In genomic region chr14:100211366-100211765, GRCh38 we compare ENCODE assay signal across 36 cellular contexts. TPM values are rescaled to one million over a fixed set of nuclear protein-coding genes. Genes with fewer than 3 reads are reported as not detected.
"Had no signal": no experiment of that assay in that cellular context is flagged by ENCODE, and none has a peak within 500 bp of the region (broad histone marks: within the 10 kb centered on the region; RNA-seq: fewer than 3 reads in every experiment).

No MANE protein-coding gene starts in this region.

- ATAC-seq: PC-3, Right ventricle myocardium inferior, SK-N-SH treated with all-trans-retinoic acid at 6 μM for 48 hours had no signal

- H3K27me3 Mint-ChIP-seq: activated CD4-positive, alpha-beta memory T cell treated with anti-CD3 and anti-CD28 coated beads, Interleukin-2, amount 10 ng/mL, durations not matched to agents 7 days and 5 days; activated naive CD8-positive, alpha-beta T cell treated with anti-CD3 and anti-CD28 coated beads, Interleukin-2, amount 10 ng/mL, durations not matched to agents 7 days and 5 days; activated T-cell treated with anti-CD3 and anti-CD28 coated beads, Interleukin-2, amount 50 U/mL, for 24 hours; central memory CD8-positive, alpha-beta T cell had no signal

- H3K9me3 ChIP-seq: ascending aorta, MG63, Peyer's patch had no signal

- H3K9me3 Mint-ChIP-seq: activated CD4-positive, alpha-beta memory T cell treated with anti-CD3 and anti-CD28 coated beads, Interleukin-2, amount 10 ng/mL, durations not matched to agents 7 days and 5 days; activated naive CD4-positive, alpha-beta T cell treated with anti-CD3 and anti-CD28 coated beads for 36 hours; activated naive CD8-positive, alpha-beta T cell treated with anti-CD3 and anti-CD28 coated beads, Interleukin-2, amount 10 ng/mL, durations not matched to agents 7 days and 5 days; activated T-cell treated with anti-CD3 and anti-CD28 coated beads, Interleukin-2, amount 50 U/mL, for 24 hours; activated T-helper 2 cell treated with anti-CD3 and anti-CD28 coated beads, Interferon-gamma antibody, Interleukin-2, Interleukin-4, amounts not matched to agents 10 μg/mL and 5 μg/mL and 100 μg/mL, durations not matched to agents 14 hours and 24 hours and 36 hours; central memory CD8-positive, alpha-beta T cell had no signal

- H3K4me3 ChIP-seq: ascending aorta, cardiac muscle cell, MG63, Peyer's patch had no signal

- H3K36me3 Mint-ChIP-seq: activated naive CD8-positive, alpha-beta T cell treated with anti-CD3 and anti-CD28 coated beads, Interleukin-2, amount 10 ng/mL, durations not matched to agents 7 days and 5 days had no signal

- H3K27ac ChIP-seq: ascending aorta, cardiac muscle cell, Peyer's patch, VCaP had no signal

- H3K36me3 ChIP-seq: ascending aorta, cardiac muscle cell, MG63, Peyer's patch had no signal

- H3K27me3 ChIP-seq: ascending aorta, cardiac muscle cell, MG63, Peyer's patch had no signal

- H3K27ac Mint-ChIP-seq: activated CD4-positive, alpha-beta memory T cell treated with anti-CD3 and anti-CD28 coated beads, Interleukin-2, amount 10 ng/mL, durations not matched to agents 7 days and 5 days; activated naive CD4-positive, alpha-beta T cell treated with anti-CD3 and anti-CD28 coated beads for 36 hours; activated naive CD8-positive, alpha-beta T cell treated with anti-CD3 and anti-CD28 coated beads, Interleukin-2, amount 10 ng/mL, durations not matched to agents 7 days and 5 days; activated T-helper 2 cell treated with anti-CD3 and anti-CD28 coated beads, Interferon-gamma antibody, Interleukin-2, Interleukin-4, amounts not matched to agents 10 μg/mL and 5 μg/mL and 100 μg/mL, durations not matched to agents 14 hours and 24 hours and 36 hours had no signal

- DNase-seq: activated CD4-positive, alpha-beta memory T cell treated with anti-CD3 and anti-CD28 coated beads, Interleukin-2, amount 10 ng/mL, durations not matched to agents 7 days and 5 days; activated CD4-positive, alpha-beta T cell treated with anti-CD3 and anti-CD28 coated beads for 1 hour; activated CD4-positive, alpha-beta T cell treated with anti-CD3 and anti-CD28 coated beads for 48 hours; activated CD4-positive, CD25-positive, alpha-beta regulatory T cell; activated CD8-positive, alpha-beta memory T cell treated with anti-CD3 and anti-CD28 coated beads for 24 hours; activated gamma-delta T cell; activated naive CD4-positive, alpha-beta T cell treated with anti-CD3 and anti-CD28 coated beads for 36 hours; activated naive CD8-positive, alpha-beta T cell treated with anti-CD3 and anti-CD28 coated beads, Interleukin-2, amount 10 ng/mL, durations not matched to agents 7 days and 5 days; activated T-cell treated with anti-CD3 and anti-CD28 coated beads, Interleukin-2, amount 50 U/mL, for 24 hours; amygdala; Kasumi-1; KG1; MG63; NCI-H1048; NCI-H1105 treated with DMSO at 0.1 percent for 48 hours; NCI-H1436; NCI-H1694; NCI-H1930; NCI-H2081 treated with DMSO at 0.1 percent for 48 hours; NCI-H345; NCI-H524 treated with DMSO at 0.1 percent for 48 hours; PC-3; Peyer's patch; RPMI8226; SIG-M5; SW 1271; T-helper 1 cell; T-helper 9 cell had no signal

- H3K4me3 Mint-ChIP-seq: activated CD4-positive, alpha-beta memory T cell treated with anti-CD3 and anti-CD28 coated beads, Interleukin-2, amount 10 ng/mL, durations not matched to agents 7 days and 5 days; activated naive CD4-positive, alpha-beta T cell treated with anti-CD3 and anti-CD28 coated beads for 36 hours; activated naive CD8-positive, alpha-beta T cell treated with anti-CD3 and anti-CD28 coated beads, Interleukin-2, amount 10 ng/mL, durations not matched to agents 7 days and 5 days; activated T-cell treated with anti-CD3 and anti-CD28 coated beads, Interleukin-2, amount 50 U/mL, for 24 hours; central memory CD8-positive, alpha-beta T cell had no signal

RNA-seq across cellular contexts. Expression of gene DEGS2, which starts 51.9 kb away (rescaled TPM):
- total RNA-seq: Right ventricle myocardium inferior, SK-MEL-5 had no signal
